ENCODE assay signal across 23 cellular contexts in genomic region chr7:112302566-112302965, GRCh38.
DNase-seq lines count a peak whose midpoint lies in the region; ATAC-seq and TF ChIP-seq lines count a peak whose summit lies in the region.
"Had no signal": no experiment of that assay in that cellular context is flagged by ENCODE, and none has a peak within 500 bp of the region (broad histone marks: within the 10 kb centered on the region; RNA-seq: fewer than 3 reads in every experiment).

No MANE protein-coding gene starts in this region.

- 68 to 69% methylated on average over 2 of the region's 2 CpGs for WGBS in tibial nerve, 2 donors

- CTCF ChIA-PET in A673 (lab: Charles Lee), result no interaction called here

- peak overlapping the region; percentile 46 to 77 for H3K27ac Mint-ChIP-seq in effector memory CD8-positive, alpha-beta T cell
- H3K27ac Mint-ChIP-seq: HFFc6; IgD-negative memory B cell; nephron; stimulated activated naive CD8-positive, alpha-beta T cell treated with anti-CD3 and anti-CD28 coated beads, Interleukin-15, amount 100 ng/mL, for 72 hours had no signal

- BruUV-seq in A673 (replicated peaks; lab: Mats Ljungman, UMichigan), result no TSS peak

- H3K9me3 ChIP-seq in A673 (ENCODE audit: low read depth, low read length, poor library complexity, severe bottlenecking) (no peaks in the 10 kb centered on the region), MM.1S (replicated peaks; ENCODE audit: insufficient read depth, low read length) (no peaks in the 10 kb centered on the region), vagina (no peaks in the 10 kb centered on the region), tibial nerve (no peaks in the 10 kb centered on the region)
- H3K9me3 ChIP-seq: SJSA1 had no signal

- H3F3A ChIP-seq in MM.1S (ENCODE audit: insufficient read depth, low read length), result no peaks in the 10 kb centered on the region

- 0 out of 2 replicates have a peak overlapping the region, but pooled peaks have one; percentile 6 for H2AFZ ChIP-seq in MM.1S (ENCODE audit: low read length)
- H2AFZ ChIP-seq: GM23248 had no signal

- no peaks in the 10 kb centered on the region for H3K79me2 ChIP-seq in MM.1S (ENCODE audit: low read length)

- H3K4me3 Mint-ChIP-seq in effector memory CD8-positive, alpha-beta T cell, result peak overlapping the region in 1 of 2 donors; percentile 23
- H3K4me3 Mint-ChIP-seq: HFFc6; IgD-negative memory B cell; nephron; stimulated activated naive CD8-positive, alpha-beta T cell treated with anti-CD3 and anti-CD28 coated beads, Interleukin-15, amount 100 ng/mL, for 72 hours had no signal

- peak; percentile 23 for DNase-seq in A673 (ENCODE audit: low spot score)
- peak; percentile 24 for DNase-seq in DMS53 treated with DMSO at 0.1 percent for 48 hours (lab: John Stamatoyannopoulos, UW; ENCODE audit: unreplicated experiment)
- DNase-seq in MM.1S, result no peak
- DNase-seq in effector memory CD8-positive, alpha-beta T cell, result no peak
- no peak for DNase-seq in vagina (ENCODE audit: extremely low spot score in 2 of 2)
- DNase-seq in tibial nerve (ENCODE audit: low spot score in 2 of 2), result no peak
- DNase-seq in NK-92 treated with Interleukin-12 subunit alpha and Interleukin-12 subunit beta, amount 100 ng/mL, for 24 hours (lab: John Stamatoyannopoulos, UW), result no peak
- DNase-seq: activated CD4-positive, CD25-positive, alpha-beta regulatory T cell treated with anti-CD3 and anti-CD28 coated beads, Interleukin-2, amount 50 U/mL, for 72 hours; activated T-cell treated with anti-CD3 and anti-CD28 coated beads, Interleukin-2, amount 50 U/mL, for 1 hour; cerebellar nuclear complex; GM23248; HFFc6; kidney; NCI-H2081; NCI-H345; RPMI8226; stimulated activated naive CD8-positive, alpha-beta T cell treated with anti-CD3 and anti-CD28 coated beads, Interleukin-15, amount 100 ng/mL, for 72 hours had no signal

- no peaks in the 10 kb centered on the region for H3K36me3 ChIP-seq in A673 (ENCODE audit: insufficient read depth, low read length, poor library complexity, severe bottlenecking)
- no peaks in the 10 kb centered on the region for H3K36me3 ChIP-seq in MM.1S (replicated peaks; ENCODE audit: insufficient read depth, low read length)
- H3K36me3 ChIP-seq in vagina, result no peaks in the 10 kb centered on the region
- H3K36me3 ChIP-seq in tibial nerve, result peaks cover 0 to 6% (median 0%) of the 10 kb centered on the region in 3 donors
- H3K36me3 ChIP-seq: SJSA1 had no signal

- H3K27ac ChIP-seq in A673 (ENCODE audit: low read depth, low read length, poor library complexity, severe bottlenecking) (no peak overlapping the region), MM.1S (ENCODE audit: low read length) (no peak overlapping the region), vagina (no peak overlapping the region), tibial nerve (no peak overlapping the region)
- H3K27ac ChIP-seq: C4-2B, epithelial cell of prostate, GM23248, SJSA1 had no signal

- H3K9ac ChIP-seq in MM.1S (ENCODE audit: low read length), result no peak overlapping the region
- H3K9ac ChIP-seq: GM23248 had no signal

- ATAC-seq in effector memory CD8-positive, alpha-beta T cell (replicated peaks), result no peak
- no peak for ATAC-seq in HG02588 (IDR thresholded peaks at IDR 0.05; ENCODE audit: unreplicated experiment)
- ATAC-seq: stimulated activated naive CD8-positive, alpha-beta T cell treated with anti-CD3 and anti-CD28 coated beads, Interleukin-15, amount 100 ng/mL, for 72 hours had no signal

- no peaks in the 10 kb centered on the region for H4K20me1 ChIP-seq in MM.1S (ENCODE audit: insufficient read depth, low read length)

- H3K4me1 ChIP-seq in A673 (ENCODE audit: insufficient read depth, low read length, poor library complexity, severe bottlenecking), result peaks cover 5% of the 10 kb centered on the region
- H3K4me1 ChIP-seq in MM.1S (ENCODE audit: low read length), result peaks cover 12% of the 10 kb centered on the region
- no peaks in the 10 kb centered on the region for H3K4me1 ChIP-seq in vagina
- H3K4me1 ChIP-seq in tibial nerve, result no peaks in the 10 kb centered on the region
- H3K4me1 ChIP-seq: SJSA1 had no signal

- H3K4me1 Mint-ChIP-seq in effector memory CD8-positive, alpha-beta T cell (ENCODE audit: low read depth in 2 of 2), result peaks cover 6 to 13% of the 10 kb centered on the region in 2 donors
- H3K4me1 Mint-ChIP-seq: nephron had no signal

- H3K4me2 ChIP-seq in MM.1S (ENCODE audit: low read depth, low read length), result peak overlapping the region; percentile 22

- TF ChIP-seq POLR2A in vagina (IDR thresholded peaks at IDR 0.05) (no peak), tibial nerve (IDR thresholded peaks at IDR 0.05) (no peak)

- TF ChIP-seq CTCF in A673 (conservative IDR thresholded peaks at IDR 0.05; ENCODE audit: low read depth, low read length), result no peak
- TF ChIP-seq CTCF in MM.1S (IDR thresholded peaks at IDR 0.05; ENCODE audit: low read length), result no peak
- TF ChIP-seq CTCF in vagina (IDR thresholded peaks at IDR 0.05), result no peak
- TF ChIP-seq CTCF in tibial nerve (IDR thresholded peaks at IDR 0.05), result no peak

- no peaks in the 10 kb centered on the region for H3K9me2 ChIP-seq in MM.1S (replicated peaks; ENCODE audit: insufficient read depth, low read length)

- intact Hi-C loops in A673 (cut with micrococcal nuclease; ENCODE audit: unreplicated experiment), result no loop called here
- intact Hi-C loops in vagina (cut with DNase I), result no loop called here

- POLR2A ChIA-PET in A673 (lab: Charles Lee; ENCODE audit: low non-redundant PET), result no interaction called here

- H3K27me3 ChIP-seq in A673 (replicated peaks; ENCODE audit: insufficient read depth, low read depth, low read length, poor library complexity) (no peaks in the 10 kb centered on the region), MM.1S (replicated peaks; ENCODE audit: insufficient read depth, low read length) (no peaks in the 10 kb centered on the region), vagina (no peaks in the 10 kb centered on the region), tibial nerve (no peaks in the 10 kb centered on the region)
- H3K27me3 ChIP-seq: SJSA1 had no signal

- no peak for TF ChIP-seq EP300 in tibial nerve (IDR thresholded peaks at IDR 0.05)

- H3K27me3 Mint-ChIP-seq in effector memory CD8-positive, alpha-beta T cell, result no peaks in the 10 kb centered on the region
- H3K27me3 Mint-ChIP-seq: IgD-negative memory B cell; stimulated activated naive CD8-positive, alpha-beta T cell treated with anti-CD3 and anti-CD28 coated beads, Interleukin-15, amount 100 ng/mL, for 72 hours had no signal

- no peaks in the 10 kb centered on the region for H3K9me3 Mint-ChIP-seq in effector memory CD8-positive, alpha-beta T cell
- H3K9me3 Mint-ChIP-seq: HFFc6; IgD-negative memory B cell; nephron; stimulated activated naive CD8-positive, alpha-beta T cell treated with anti-CD3 and anti-CD28 coated beads, Interleukin-15, amount 100 ng/mL, for 72 hours had no signal

- peaks cover 9% of the 10 kb centered on the region for H3K36me3 Mint-ChIP-seq in effector memory CD8-positive, alpha-beta T cell (ENCODE audit: insufficient read depth)

- no peak overlapping the region for H3K4me3 ChIP-seq in A673 (ENCODE audit: low read depth, low read length, poor library complexity, severe bottlenecking)
- H3K4me3 ChIP-seq in MM.1S (ENCODE audit: low read length), result 0 out of 2 replicates have a peak overlapping the region, but pooled peaks have one; percentile 0
- no peak overlapping the region for H3K4me3 ChIP-seq in vagina
- no peak overlapping the region for H3K4me3 ChIP-seq in tibial nerve
- H3K4me3 ChIP-seq: GM23248, SJSA1 had no signal

Comparison
In these comparisons a context has a peak if more than half of its experiments do, and no peak if none do; other contexts are left out.
1. DNase-seq: peak in A673 (single experiment) and DMS53 treated with DMSO at 0.1 percent for 48 hours (single experiment); none in MM.1S (single experiment), effector memory CD8-positive, alpha-beta T cell (0 of 3), vagina (0 of 2), tibial nerve (0 of 2) and NK-92 treated with Interleukin-12 subunit alpha and Interleukin-12 subunit beta, amount 100 ng/mL, for 24 hours (single experiment).